ENCODE assay signal across 1 cellular context in genomic region chr3:10164546-10165393, GRCh38.
TF ChIP-seq lines count a peak whose summit lies in the region.

Gene IRAK2 (plus strand): TSS chr3:10164919. CDS start chr3:10164955, 36 bp downstream.

TF ChIP-seq in HEK293, 187 proteins besides CTCF, POLR2A, EP300 and RAD21 (continued from another document):
- TF ChIP-seq HIC1 (tag by site-specific recombination; IDR thresholded peaks at IDR 0.05) (peak; percentile 36), ZNF792 (tag by site-specific recombination; IDR thresholded peaks at IDR 0.05) (peak; percentile 57; the same call in 1 of the 2 replicates), ZNF169 (tag by site-specific recombination; IDR thresholded peaks at IDR 0.05) (no peak), ZNF544 (tag by site-specific recombination; IDR thresholded peaks at IDR 0.05) (no peak), ZNF654 (tag by site-specific recombination; IDR thresholded peaks at IDR 0.05; ENCODE audit: low read depth) (no peak), ZNF785 (tag by site-specific recombination; IDR thresholded peaks at IDR 0.05) (no peak), ZNF140 (tag by site-specific recombination; IDR thresholded peaks at IDR 0.05) (no peak), ZNF777 (tag by site-specific recombination; IDR thresholded peaks at IDR 0.05; ENCODE audit: borderline replicate concordance) (peak; percentile 86), ZNF302 (tag by site-specific recombination; IDR thresholded peaks at IDR 0.05; ENCODE audit: low read depth) (no peak), GFI1B (tag by site-specific recombination; IDR thresholded peaks at IDR 0.05) (no peak), WT1 (tag by site-specific recombination; IDR thresholded peaks at IDR 0.05) (no peak), ZNF214 (tag by site-specific recombination; IDR thresholded peaks at IDR 0.05; ENCODE audit: borderline replicate concordance) (no peak), ZNF416 (tag by site-specific recombination; IDR thresholded peaks at IDR 0.05) (no peak), ZNF341 (tag by site-specific recombination; IDR thresholded peaks at IDR 0.05; ENCODE audit: low read depth) (peak; percentile 14; the same call in 1 of the 2 replicates), KLF1 (tag by site-specific recombination; IDR thresholded peaks at IDR 0.05) (0 out of 2 replicates have a peak, but pooled peaks have one; percentile 8), ZNF223 (tag by site-specific recombination; IDR thresholded peaks at IDR 0.05) (0 out of 2 replicates have a peak, but pooled peaks have one; percentile 7), ZNF677 (tag by site-specific recombination; IDR thresholded peaks at IDR 0.05) (no peak), ELK4 (IDR thresholded peaks at IDR 0.05; ENCODE audit: borderline replicate concordance, low read depth, low read length) (no peak), ZNF174 (tag by site-specific recombination; IDR thresholded peaks at IDR 0.05) (no peak), HOXC10 (CRISPR knock-in tag; IDR thresholded peaks at IDR 0.05) (no peak), ZNF843 (tag by site-specific recombination; IDR thresholded peaks at IDR 0.05) (no peak), ZNF16 (tag by site-specific recombination; IDR thresholded peaks at IDR 0.05; ENCODE audit: low read depth) (no peak), ZNF426 (tag by site-specific recombination; IDR thresholded peaks at IDR 0.05) (no peak), ZNF555 (tag by site-specific recombination; conservative IDR thresholded peaks at IDR 0.05) (no peak), ZNF658 (tag by site-specific recombination; IDR thresholded peaks at IDR 0.05) (no peak), ZNF292 (tag by site-specific recombination; IDR thresholded peaks at IDR 0.05; ENCODE audit: borderline replicate concordance, low read depth) (no peak), ZNF202 (tag by site-specific recombination; IDR thresholded peaks at IDR 0.05; ENCODE audit: borderline replicate concordance) (no peak), ZNF48 (tag by site-specific recombination; IDR thresholded peaks at IDR 0.05) (no peak), ZNF366 (tag by site-specific recombination; conservative IDR thresholded peaks at IDR 0.05) (no peak), ZNF76 (tag by site-specific recombination; IDR thresholded peaks at IDR 0.05; ENCODE audit: borderline replicate concordance, low read depth) (peak; percentile 53; the same call in 1 of the 2 replicates), SP2 (tag by site-specific recombination; IDR thresholded peaks at IDR 0.05) (no peak), ZNF221 (tag by site-specific recombination; IDR thresholded peaks at IDR 0.05; ENCODE audit: borderline replicate concordance) (no peak), ZNF211 (tag by site-specific recombination; IDR thresholded peaks at IDR 0.05; ENCODE audit: low read depth) (no peak), ZNF510 (tag by site-specific recombination; IDR thresholded peaks at IDR 0.05; ENCODE audit: insufficient replicate concordance) (no peak), ZNF501 (tag by site-specific recombination; IDR thresholded peaks at IDR 0.05) (peak; percentile 77), ZNF266 (tag by site-specific recombination; IDR thresholded peaks at IDR 0.05; ENCODE audit: low read depth) (no peak), ZBTB21 (tag by site-specific recombination; IDR thresholded peaks at IDR 0.05) (no peak), EGR2 (tag by site-specific recombination; IDR thresholded peaks at IDR 0.05; ENCODE audit: low read depth) (no peak), ZNF423 (tag by site-specific recombination; IDR thresholded peaks at IDR 0.05) (no peak; the same call in none of the 2 replicates), ZSCAN30 (tag by site-specific recombination; IDR thresholded peaks at IDR 0.05) (0 out of 2 replicates have a peak, but pooled peaks have one; percentile 23)
- TF ChIP-seq, protein P1, sequence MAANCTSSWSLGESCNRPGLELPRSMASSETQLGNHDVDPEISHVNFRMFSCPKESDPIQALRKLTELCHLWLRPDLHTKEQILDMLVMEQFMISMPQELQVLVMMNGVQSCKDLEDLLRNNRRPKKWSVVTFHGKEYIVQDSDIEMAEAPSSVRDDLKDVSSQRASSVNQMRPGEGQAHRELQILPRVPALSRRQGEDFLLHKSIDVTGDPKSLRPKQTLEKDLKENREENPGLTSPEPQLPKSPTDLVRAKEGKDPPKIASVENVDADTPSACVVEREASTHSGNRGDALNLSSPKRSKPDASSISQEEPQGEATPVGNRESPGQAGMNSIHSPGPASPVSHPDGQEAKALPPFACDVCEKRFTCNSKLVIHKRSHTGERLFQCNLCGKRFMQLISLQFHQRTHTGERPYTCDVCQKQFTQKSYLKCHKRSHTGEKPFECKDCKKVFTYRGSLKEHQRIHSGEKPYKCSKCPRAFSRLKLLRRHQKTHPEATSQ (tag by site-specific recombination; IDR thresholded peaks at IDR 0.05): no peak
- TF ChIP-seq, protein P2, sequence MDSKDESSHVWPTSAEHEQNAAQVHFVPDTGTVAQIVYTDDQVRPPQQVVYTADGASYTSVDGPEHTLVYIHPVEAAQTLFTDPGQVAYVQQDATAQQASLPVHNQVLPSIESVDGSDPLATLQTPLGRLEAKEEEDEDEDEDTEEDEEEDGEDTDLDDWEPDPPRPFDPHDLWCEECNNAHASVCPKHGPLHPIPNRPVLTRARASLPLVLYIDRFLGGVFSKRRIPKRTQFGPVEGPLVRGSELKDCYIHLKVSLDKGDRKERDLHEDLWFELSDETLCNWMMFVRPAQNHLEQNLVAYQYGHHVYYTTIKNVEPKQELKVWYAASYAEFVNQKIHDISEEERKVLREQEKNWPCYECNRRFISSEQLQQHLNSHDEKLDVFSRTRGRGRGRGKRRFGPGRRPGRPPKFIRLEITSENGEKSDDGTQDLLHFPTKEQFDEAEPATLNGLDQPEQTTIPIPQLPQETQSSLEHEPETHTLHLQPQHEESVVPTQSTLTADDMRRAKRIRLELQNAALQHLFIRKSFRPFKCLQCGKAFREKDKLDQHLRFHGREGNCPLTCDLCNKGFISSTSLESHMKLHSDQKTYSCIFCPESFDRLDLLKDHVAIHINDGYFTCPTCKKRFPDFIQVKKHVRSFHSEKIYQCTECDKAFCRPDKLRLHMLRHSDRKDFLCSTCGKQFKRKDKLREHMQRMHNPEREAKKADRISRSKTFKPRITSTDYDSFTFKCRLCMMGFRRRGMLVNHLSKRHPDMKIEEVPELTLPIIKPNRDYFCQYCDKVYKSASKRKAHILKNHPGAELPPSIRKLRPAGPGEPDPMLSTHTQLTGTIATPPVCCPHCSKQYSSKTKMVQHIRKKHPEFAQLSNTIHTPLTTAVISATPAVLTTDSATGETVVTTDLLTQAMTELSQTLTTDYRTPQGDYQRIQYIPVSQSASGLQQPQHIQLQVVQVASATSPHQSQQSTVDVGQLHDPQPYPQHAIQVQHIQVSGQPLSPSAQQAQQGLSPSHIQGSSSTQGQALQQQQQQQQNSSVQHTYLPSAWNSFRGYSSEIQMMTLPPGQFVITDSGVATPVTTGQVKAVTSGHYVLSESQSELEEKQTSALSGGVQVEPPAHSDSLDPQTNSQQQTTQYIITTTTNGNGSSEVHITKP (tag by site-specific recombination; IDR thresholded peaks at IDR 0.05): peak; percentile 96
- TF ChIP-seq, protein P3, sequence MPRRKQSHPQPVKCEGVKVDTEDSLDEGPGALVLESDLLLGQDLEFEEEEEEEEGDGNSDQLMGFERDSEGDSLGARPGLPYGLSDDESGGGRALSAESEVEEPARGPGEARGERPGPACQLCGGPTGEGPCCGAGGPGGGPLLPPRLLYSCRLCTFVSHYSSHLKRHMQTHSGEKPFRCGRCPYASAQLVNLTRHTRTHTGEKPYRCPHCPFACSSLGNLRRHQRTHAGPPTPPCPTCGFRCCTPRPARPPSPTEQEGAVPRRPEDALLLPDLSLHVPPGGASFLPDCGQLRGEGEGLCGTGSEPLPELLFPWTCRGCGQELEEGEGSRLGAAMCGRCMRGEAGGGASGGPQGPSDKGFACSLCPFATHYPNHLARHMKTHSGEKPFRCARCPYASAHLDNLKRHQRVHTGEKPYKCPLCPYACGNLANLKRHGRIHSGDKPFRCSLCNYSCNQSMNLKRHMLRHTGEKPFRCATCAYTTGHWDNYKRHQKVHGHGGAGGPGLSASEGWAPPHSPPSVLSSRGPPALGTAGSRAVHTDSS (tag by site-specific recombination; IDR thresholded peaks at IDR 0.05): no peak
- TF ChIP-seq, protein P4, sequence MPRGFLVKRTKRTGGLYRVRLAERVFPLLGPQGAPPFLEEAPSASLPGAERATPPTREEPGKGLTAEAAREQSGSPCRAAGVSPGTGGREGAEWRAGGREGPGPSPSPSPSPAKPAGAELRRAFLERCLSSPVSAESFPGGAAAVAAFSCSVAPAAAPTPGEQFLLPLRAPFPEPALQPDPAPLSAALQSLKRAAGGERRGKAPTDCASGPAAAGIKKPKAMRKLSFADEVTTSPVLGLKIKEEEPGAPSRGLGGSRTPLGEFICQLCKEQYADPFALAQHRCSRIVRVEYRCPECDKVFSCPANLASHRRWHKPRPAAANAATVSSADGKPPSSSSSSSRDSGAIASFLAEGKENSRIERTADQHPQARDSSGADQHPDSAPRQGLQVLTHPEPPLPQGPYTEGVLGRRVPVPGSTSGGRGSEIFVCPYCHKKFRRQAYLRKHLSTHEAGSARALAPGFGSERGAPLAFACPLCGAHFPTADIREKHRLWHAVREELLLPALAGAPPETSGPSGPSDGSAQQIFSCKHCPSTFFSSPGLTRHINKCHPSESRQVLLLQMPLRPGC (tag by site-specific recombination; IDR thresholded peaks at IDR 0.05): 0 out of 2 replicates have a peak, but pooled peaks have one; percentile 28
- TF ChIP-seq, protein P5, sequence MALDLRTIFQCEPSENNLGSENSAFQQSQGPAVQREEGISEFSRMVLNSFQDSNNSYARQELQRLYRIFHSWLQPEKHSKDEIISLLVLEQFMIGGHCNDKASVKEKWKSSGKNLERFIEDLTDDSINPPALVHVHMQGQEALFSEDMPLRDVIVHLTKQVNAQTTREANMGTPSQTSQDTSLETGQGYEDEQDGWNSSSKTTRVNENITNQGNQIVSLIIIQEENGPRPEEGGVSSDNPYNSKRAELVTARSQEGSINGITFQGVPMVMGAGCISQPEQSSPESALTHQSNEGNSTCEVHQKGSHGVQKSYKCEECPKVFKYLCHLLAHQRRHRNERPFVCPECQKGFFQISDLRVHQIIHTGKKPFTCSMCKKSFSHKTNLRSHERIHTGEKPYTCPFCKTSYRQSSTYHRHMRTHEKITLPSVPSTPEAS (tag by site-specific recombination; IDR thresholded peaks at IDR 0.05): peak; percentile 50; the same call in 1 of the 2 replicates
- TF ChIP-seq, protein P6, sequence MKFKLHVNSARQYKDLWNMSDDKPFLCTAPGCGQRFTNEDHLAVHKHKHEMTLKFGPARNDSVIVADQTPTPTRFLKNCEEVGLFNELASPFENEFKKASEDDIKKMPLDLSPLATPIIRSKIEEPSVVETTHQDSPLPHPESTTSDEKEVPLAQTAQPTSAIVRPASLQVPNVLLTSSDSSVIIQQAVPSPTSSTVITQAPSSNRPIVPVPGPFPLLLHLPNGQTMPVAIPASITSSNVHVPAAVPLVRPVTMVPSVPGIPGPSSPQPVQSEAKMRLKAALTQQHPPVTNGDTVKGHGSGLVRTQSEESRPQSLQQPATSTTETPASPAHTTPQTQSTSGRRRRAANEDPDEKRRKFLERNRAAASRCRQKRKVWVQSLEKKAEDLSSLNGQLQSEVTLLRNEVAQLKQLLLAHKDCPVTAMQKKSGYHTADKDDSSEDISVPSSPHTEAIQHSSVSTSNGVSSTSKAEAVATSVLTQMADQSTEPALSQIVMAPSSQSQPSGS (tag by site-specific recombination; IDR thresholded peaks at IDR 0.05; ENCODE audit: low read depth): no peak
